Comparison of ENCODE assay signal across 21 cellular contexts in the genomic region with DNA sequence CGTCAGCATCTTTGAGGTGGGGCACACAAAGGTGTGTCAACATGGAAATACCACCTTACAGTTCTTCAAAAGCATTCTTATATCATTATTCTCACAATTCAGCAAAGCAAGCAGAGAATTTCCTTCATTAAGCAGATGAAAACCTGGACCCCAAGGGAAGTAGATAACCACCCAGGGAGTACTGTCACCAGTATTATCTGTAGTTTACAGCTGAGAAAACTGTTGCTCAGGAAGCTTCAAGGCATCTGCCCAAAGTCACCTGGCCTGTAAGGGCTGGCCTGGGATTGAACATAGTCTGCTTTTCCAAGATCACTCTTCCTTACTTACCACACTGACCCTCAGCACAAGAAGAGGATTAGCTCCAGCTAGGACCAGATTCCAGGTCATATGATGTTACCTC.
"Had no signal": no experiment of that assay in that cellular context is flagged by ENCODE, and none has a peak within 500 bp of the region (broad histone marks: within the 10 kb centered on the region; RNA-seq: fewer than 3 reads in every experiment).

No MANE protein-coding gene starts in this region.

- H3K27me3 Mint-ChIP-seq: stimulated activated memory B cell treated with anti-CD40 and anti-IgM and Interleukin-4, amounts not matched to agents 10 μg/mL and 1 μg/mL and 100 μg/mL, for 72 hours; stimulated activated naive CD8-positive, alpha-beta T cell treated with anti-CD3 and anti-CD28 coated beads, Interleukin-15, Interleukin-2, amounts not matched to agents 100 ng/mL and 50 ng/mL, for 24 hours had no signal

- H3K27ac ChIP-seq: dorsolateral prefrontal cortex, epithelial cell of prostate, esophagus muscularis mucosa, gastrocnemius medialis, heart right ventricle, spleen, tibial artery, upper lobe of right lung, vagina had no signal

- H3K4me1 Mint-ChIP-seq: mesothelial cell of epicardium; stimulated activated memory B cell treated with anti-CD40 and anti-IgM and Interleukin-4, amounts not matched to agents 10 μg/mL and 1 μg/mL and 100 μg/mL, for 72 hours had no signal

- H3K9me3 Mint-ChIP-seq: mesothelial cell of epicardium; natural killer cell; stimulated activated memory B cell treated with anti-CD40 and anti-IgM and Interleukin-4, amounts not matched to agents 10 μg/mL and 1 μg/mL and 100 μg/mL, for 72 hours; stimulated activated naive CD8-positive, alpha-beta T cell treated with anti-CD3 and anti-CD28 coated beads, Interleukin-15, Interleukin-2, amounts not matched to agents 100 ng/mL and 50 ng/mL, for 24 hours had no signal

- DNase-seq: cortex of kidney; dorsolateral prefrontal cortex; effector memory CD4-positive, alpha-beta T cell; gastrocnemius medialis; heart right ventricle; hypothalamus; kidney glomerular epithelial cell; natural killer cell; occipital lobe; spleen; stimulated activated CD4-positive, alpha-beta T cell treated with anti-CD3 and anti-CD28 coated beads, Interleukin-15, amount 100 ng/mL, for 24 hours; stimulated activated CD4-positive, alpha-beta T cell treated with anti-CD3 and anti-CD28 coated beads, Interleukin-1b, Interleukin-23, amount 100 ng/mL, for 48 hours; stimulated activated CD4-positive, alpha-beta T cell treated with anti-CD3 and anti-CD28 coated beads, Interleukin-4, amount 100 ng/mL, for 24 hours; tibial artery; upper lobe of right lung had no signal

- H3K4me3 Mint-ChIP-seq: mesothelial cell of epicardium; natural killer cell; stimulated activated memory B cell treated with anti-CD40 and anti-IgM and Interleukin-4, amounts not matched to agents 10 μg/mL and 1 μg/mL and 100 μg/mL, for 72 hours; stimulated activated naive CD8-positive, alpha-beta T cell treated with anti-CD3 and anti-CD28 coated beads, Interleukin-15, Interleukin-2, amounts not matched to agents 100 ng/mL and 50 ng/mL, for 24 hours had no signal

- H3K9me3 ChIP-seq: esophagus muscularis mucosa, gastrocnemius medialis, heart right ventricle, spleen, tibial artery, upper lobe of right lung, vagina had no signal

- H3K4me3 ChIP-seq: dorsolateral prefrontal cortex, esophagus muscularis mucosa, gastrocnemius medialis, heart right ventricle, spleen, tibial artery, upper lobe of right lung, vagina had no signal

- H3K4me1 ChIP-seq: esophagus muscularis mucosa, tibial artery, upper lobe of right lung, vagina had no signal

- H3K27ac Mint-ChIP-seq: mesothelial cell of epicardium; natural killer cell; stimulated activated memory B cell treated with anti-CD40 and anti-IgM and Interleukin-4, amounts not matched to agents 10 μg/mL and 1 μg/mL and 100 μg/mL, for 72 hours; stimulated activated naive CD8-positive, alpha-beta T cell treated with anti-CD3 and anti-CD28 coated beads, Interleukin-15, Interleukin-2, amounts not matched to agents 100 ng/mL and 50 ng/mL, for 24 hours had no signal

- H3K36me3 Mint-ChIP-seq: natural killer cell had no signal

- H3K27me3 ChIP-seq: dorsolateral prefrontal cortex, esophagus muscularis mucosa, gastrocnemius medialis, heart right ventricle, spleen, tibial artery, upper lobe of right lung, vagina had no signal
